In the genomic region with DNA sequence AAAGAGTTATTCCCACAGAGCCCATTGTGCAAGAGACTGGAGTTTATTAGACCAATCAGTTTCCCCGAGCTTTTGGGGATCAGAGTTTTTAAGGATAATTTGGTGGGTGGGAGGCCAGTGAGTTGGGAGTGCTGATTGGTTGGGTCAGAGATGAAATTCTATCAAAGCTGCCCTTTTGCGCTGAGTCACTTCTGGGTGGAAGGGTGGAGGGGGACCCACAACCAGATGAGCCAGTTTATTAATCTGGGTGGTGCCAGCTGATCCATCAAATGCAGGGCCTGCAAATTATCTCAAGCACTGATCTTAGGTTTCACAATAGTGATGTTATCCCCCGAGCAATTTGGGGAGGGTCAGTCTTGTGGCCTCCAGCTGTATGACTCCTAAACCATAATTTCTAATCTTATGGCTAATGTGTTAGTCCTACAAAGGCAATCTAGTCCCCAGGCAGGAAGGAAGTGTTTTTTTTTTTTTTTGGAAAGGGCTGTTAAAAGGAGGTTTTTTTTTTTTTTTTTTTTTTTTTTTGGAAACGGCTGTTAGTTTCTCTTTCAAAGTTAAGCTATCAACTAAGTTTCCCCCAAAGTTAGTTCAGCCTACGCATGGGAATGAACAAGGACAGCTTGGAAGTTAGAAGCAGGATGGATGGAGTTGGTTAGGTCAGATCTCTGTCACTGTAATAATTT, we compare ENCODE assay signal across 10 cellular contexts.
DNase-seq lines count a peak whose midpoint lies in the region; ATAC-seq and TF ChIP-seq lines count a peak whose summit lies in the region.
"Had no signal": no experiment of that assay in that cellular context is flagged by ENCODE, and none has a peak within 500 bp of the region (broad histone marks: within the 10 kb centered on the region; RNA-seq: fewer than 3 reads in every experiment).

No MANE protein-coding gene starts in this region.

- H3K36me3 ChIP-seq in SK-N-MC (ENCODE audit: insufficient read depth, low read length), result peaks cover 9% of the 10 kb centered on the region
- H3K36me3 ChIP-seq: uterus had no signal

- peaks cover 40% of the 10 kb centered on the region for H3K36me3 Mint-ChIP-seq in activated T-cell treated with anti-CD3 and anti-CD28 coated beads, Interleukin-2, amount 50 U/mL, for 24 hours (ENCODE audit: low read depth)
- no peaks in the 10 kb centered on the region for H3K36me3 Mint-ChIP-seq in stimulated activated effector memory CD8-positive, alpha-beta T cell treated with anti-CD3 and anti-CD28 coated beads, Interleukin-12 subunit alpha, Interleukin-12 subunit beta, amount 100 ng/mL, for 72 hours

- DNase-seq in activated T-cell treated with anti-CD3 and anti-CD28 coated beads, Interleukin-2, amount 50 U/mL, for 24 hours, result no peak
- DNase-seq in activated T-cell treated with anti-CD3 and anti-CD28 coated beads for 4 hours (no peak), SK-N-MC (ENCODE audit: low read depth, low spot score) (no peak), epithelial cell of esophagus (ENCODE audit: low read depth) (peak; percentile 45), SHP77 treated with DMSO at 0.1 percent for 48 hours (lab: John Stamatoyannopoulos, UW) (no peak)
- DNase-seq in stimulated activated effector memory CD8-positive, alpha-beta T cell treated with anti-CD3 and anti-CD28 coated beads, Interleukin-12 subunit alpha, Interleukin-12 subunit beta, amount 100 ng/mL, for 72 hours (ENCODE audit: low spot score in 2 of 2), result no peak
- DNase-seq: stimulated activated CD4-positive, alpha-beta T cell treated with anti-CD3 and anti-CD28 coated beads, Interleukin-2, amount 100 ng/mL, for 48 hours; uterus had no signal

- H3K9me3 ChIP-seq in SK-N-MC (ENCODE audit: low read depth, low read length), result no peaks in the 10 kb centered on the region
- H3K9me3 ChIP-seq: uterus had no signal

- peak overlapping the region; percentile 57 for H3K27ac ChIP-seq in SK-N-MC

- H3K4me3 Mint-ChIP-seq in activated T-cell treated with anti-CD3 and anti-CD28 coated beads, Interleukin-2, amount 50 U/mL, for 24 hours, result peak overlapping the region; percentile 3
- no peak overlapping the region for H3K4me3 Mint-ChIP-seq in stimulated activated effector memory CD8-positive, alpha-beta T cell treated with anti-CD3 and anti-CD28 coated beads, Interleukin-12 subunit alpha, Interleukin-12 subunit beta, amount 100 ng/mL, for 72 hours

- no peaks in the 10 kb centered on the region for H3K27me3 Mint-ChIP-seq in activated T-cell treated with anti-CD3 and anti-CD28 coated beads, Interleukin-2, amount 50 U/mL, for 24 hours

- H3K4me3 ChIP-seq in SK-N-MC (no peak overlapping the region), epithelial cell of esophagus (ENCODE audit: low read length) (no peak overlapping the region)
- H3K4me3 ChIP-seq: uterus had no signal

- no peaks in the 10 kb centered on the region for H3K9me3 Mint-ChIP-seq in activated T-cell treated with anti-CD3 and anti-CD28 coated beads, Interleukin-2, amount 50 U/mL, for 24 hours
- no peaks in the 10 kb centered on the region for H3K9me3 Mint-ChIP-seq in stimulated activated effector memory CD8-positive, alpha-beta T cell treated with anti-CD3 and anti-CD28 coated beads, Interleukin-12 subunit alpha, Interleukin-12 subunit beta, amount 100 ng/mL, for 72 hours

- no peak overlapping the region for H3K9ac ChIP-seq in SK-N-MC (ENCODE audit: insufficient read length)

- peaks cover 24% of the 10 kb centered on the region for H3K4me1 Mint-ChIP-seq in activated T-cell treated with anti-CD3 and anti-CD28 coated beads, Interleukin-2, amount 50 U/mL, for 24 hours (ENCODE audit: low read depth)
- H3K4me1 Mint-ChIP-seq in stimulated activated effector memory CD8-positive, alpha-beta T cell treated with anti-CD3 and anti-CD28 coated beads, Interleukin-12 subunit alpha, Interleukin-12 subunit beta, amount 100 ng/mL, for 72 hours, result peaks cover 6% of the 10 kb centered on the region

- ATAC-seq in stimulated activated effector memory CD8-positive, alpha-beta T cell treated with anti-CD3 and anti-CD28 coated beads, Interleukin-12 subunit alpha, Interleukin-12 subunit beta, amount 100 ng/mL, for 72 hours, result no peak
- ATAC-seq in HG02981 (IDR thresholded peaks at IDR 0.05; ENCODE audit: unreplicated experiment) (no peak), HG02610 (IDR thresholded peaks at IDR 0.05; ENCODE audit: unreplicated experiment) (no peak)

- no peak for TF ChIP-seq CTCF in epithelial cell of esophagus (IDR thresholded peaks at IDR 0.05; ENCODE audit: insufficient read depth, low read depth, low read length, missing control alignments)

- H3K27ac Mint-ChIP-seq in activated T-cell treated with anti-CD3 and anti-CD28 coated beads, Interleukin-2, amount 50 U/mL, for 24 hours, result peak overlapping the region; percentile 17
- H3K27ac Mint-ChIP-seq in stimulated activated effector memory CD8-positive, alpha-beta T cell treated with anti-CD3 and anti-CD28 coated beads, Interleukin-12 subunit alpha, Interleukin-12 subunit beta, amount 100 ng/mL, for 72 hours, result peak overlapping the region; percentile 49
